Comparison of ENCODE assay signal across 18 cellular contexts in genomic region chr11:908273-908672, GRCh38. TPM values are rescaled to one million over a fixed set of nuclear protein-coding genes. Genes with fewer than 3 reads are reported as not detected.
DNase-seq lines count a peak whose midpoint lies in the region; TF ChIP-seq lines count a peak whose summit lies in the region.
"Had no signal": no experiment of that assay in that cellular context is flagged by ENCODE, and none has a peak within 500 bp of the region (broad histone marks: within the 10 kb centered on the region; RNA-seq: fewer than 3 reads in every experiment).

No MANE protein-coding gene starts in this region.

- intact Hi-C loops in activated CD4-positive, alpha-beta memory T cell treated with anti-CD3 and anti-CD28 coated beads for 36 hours (cut with micrococcal nuclease) = no loop called here
- intact Hi-C loops in adrenal gland (cut with DNase I) = loop anchor here in 1 of 2 donors (2.0 kb wide), 1 partner anchor 59 kb away; no protein-coding TSS in a partner anchor

- TF ChIP-seq CTCF in adrenal gland (IDR thresholded peaks at IDR 0.05) (no peak), GM10248 (IDR thresholded peaks at IDR 0.05; ENCODE audit: control extremely low read depth, extremely low read depth, low read depth, missing control alignments) (no peak)

- no peak for TF ChIP-seq RAD21 in Ishikawa (IDR thresholded peaks at IDR 0.05; ENCODE audit: low read depth)

- TF ChIP-seq EP300 in Ishikawa (IDR thresholded peaks at IDR 0.05; ENCODE audit: borderline replicate concordance) = no peak

- TF ChIP-seq POLR2A in adrenal gland (IDR thresholded peaks at IDR 0.05) = no peak

- H3K27me3 ChIP-seq in adrenal gland (no peaks in the 10 kb centered on the region), neuronal stem cell (ENCODE audit: control insufficient read depth in 3 of 3, insufficient read depth in 3 of 3, low read depth in 1 of 3, low read length in 3 of 3) (no peaks in the 10 kb centered on the region)
- H3K27me3 ChIP-seq: cardiac muscle cell had no signal

- POLR2A ChIA-PET in activated CD4-positive, alpha-beta memory T cell treated with anti-CD3 and anti-CD28 coated beads, Interleukin-2, amount 10 ng/mL, durations not matched to agents 7 days and 5 days (lab: Charles Lee) = no interaction called here
- POLR2A ChIA-PET in activated CD4-positive, alpha-beta memory T cell treated with anti-CD3 and anti-CD28 coated beads for 36 hours (lab: Charles Lee) = no interaction called here
- POLR2A ChIA-PET in GM10248 (lab: Yijun Ruan, JAX) = no interaction called here

- peak overlapping the region; percentile 17 for H3K4me3 Mint-ChIP-seq in activated CD4-positive, alpha-beta memory T cell treated with anti-CD3 and anti-CD28 coated beads, Interleukin-2, amount 10 ng/mL, durations not matched to agents 7 days and 5 days
- H3K4me3 Mint-ChIP-seq in activated CD4-positive, alpha-beta memory T cell treated with anti-CD3 and anti-CD28 coated beads for 36 hours = no peak overlapping the region

- H4K91ac ChIP-seq in neuronal stem cell (ENCODE audit: low read depth, low read length, poor library complexity) = no peak overlapping the region

- no peak overlapping the region for H3K18ac ChIP-seq in neuronal stem cell (ENCODE audit: low read length)

- no peak overlapping the region for H2AFZ ChIP-seq in neuronal stem cell (ENCODE audit: low read length)

- peaks cover 14% of the 10 kb centered on the region for H3K79me1 ChIP-seq in neuronal stem cell (ENCODE audit: low read depth, low read length)

- H4K8ac ChIP-seq in neuronal stem cell (ENCODE audit: low read depth, low read length) = no peak overlapping the region

- peak overlapping the region; percentile 28 for H2AK5ac ChIP-seq in neuronal stem cell (ENCODE audit: low read depth, low read length)

- H2BK120ac ChIP-seq in neuronal stem cell (ENCODE audit: low read depth, low read length) = no peak overlapping the region

- no peaks in the 10 kb centered on the region for H3K9me3 ChIP-seq in adrenal gland (replicated peaks in 1 of 3)
- H3K9me3 ChIP-seq in neuronal stem cell (replicated peaks in 1 of 2; ENCODE audit: control insufficient read depth in 2 of 2, insufficient read depth in 1 of 2, low read depth in 1 of 2, low read length in 2 of 2) = no peaks in the 10 kb centered on the region
- H3K9me3 ChIP-seq: HAP-1 had no signal

- H3K36me3 ChIP-seq in adrenal gland (replicated peaks in 1 of 2) = peaks cover 0 to 11% of the 10 kb centered on the region in 2 donors
- peaks cover 18 to 25% of the 10 kb centered on the region in 2 donors for H3K36me3 ChIP-seq in neuronal stem cell (replicated peaks in 1 of 2; ENCODE audit: control insufficient read depth in 2 of 2, insufficient read depth in 2 of 2, low read length in 2 of 2)

- no peak overlapping the region for H3K9ac ChIP-seq in neuronal stem cell (ENCODE audit: low read depth, low read length, poor library complexity)

- no peak overlapping the region for H2BK15ac ChIP-seq in neuronal stem cell (ENCODE audit: low read length)

- peaks cover 25% of the 10 kb centered on the region for H3K4me1 Mint-ChIP-seq in activated CD4-positive, alpha-beta memory T cell treated with anti-CD3 and anti-CD28 coated beads, Interleukin-2, amount 10 ng/mL, durations not matched to agents 7 days and 5 days
- H3K4me1 Mint-ChIP-seq in activated CD4-positive, alpha-beta memory T cell treated with anti-CD3 and anti-CD28 coated beads for 36 hours (ENCODE audit: low read depth) = peaks cover 14% of the 10 kb centered on the region

- H3K27ac ChIP-seq in adrenal gland (no peak overlapping the region), neuronal stem cell (replicated peaks; ENCODE audit: low read length) (no peak overlapping the region)
- H3K27ac ChIP-seq: cardiac muscle cell had no signal

- no peak overlapping the region for H3K4me3 ChIP-seq in adrenal gland
- no peak overlapping the region for H3K4me3 ChIP-seq in neuronal stem cell (ENCODE audit: low read length in 2 of 2)
- H3K4me3 ChIP-seq: cardiac muscle cell, HAP-1 had no signal

- peaks cover 6% of the 10 kb centered on the region for H3K36me3 Mint-ChIP-seq in activated CD4-positive, alpha-beta memory T cell treated with anti-CD3 and anti-CD28 coated beads, Interleukin-2, amount 10 ng/mL, durations not matched to agents 7 days and 5 days (ENCODE audit: low read depth)
- H3K36me3 Mint-ChIP-seq in activated CD4-positive, alpha-beta memory T cell treated with anti-CD3 and anti-CD28 coated beads for 36 hours = peaks cover 10% of the 10 kb centered on the region

- H3K23ac ChIP-seq in neuronal stem cell (ENCODE audit: low read depth, low read length, poor library complexity) = peak overlapping the region; percentile 55

- H3K4ac ChIP-seq in neuronal stem cell (ENCODE audit: low read length) = no peak overlapping the region

- H3K4me2 ChIP-seq in neuronal stem cell (ENCODE audit: insufficient read depth, low read length, poor library complexity, severe bottlenecking) = no peak overlapping the region

- CTCF ChIA-PET in activated CD4-positive, alpha-beta memory T cell treated with anti-CD3 and anti-CD28 coated beads, Interleukin-2, amount 10 ng/mL, durations not matched to agents 7 days and 5 days (lab: Charles Lee) = no interaction called here
- CTCF ChIA-PET in activated CD4-positive, alpha-beta memory T cell treated with anti-CD3 and anti-CD28 coated beads for 36 hours (lab: Charles Lee) = no interaction called here
- CTCF ChIA-PET in GM10248 (lab: Yijun Ruan, JAX) = no interaction called here

- no peaks in the 10 kb centered on the region for H3K9me3 Mint-ChIP-seq in activated CD4-positive, alpha-beta memory T cell treated with anti-CD3 and anti-CD28 coated beads, Interleukin-2, amount 10 ng/mL, durations not matched to agents 7 days and 5 days
- H3K9me3 Mint-ChIP-seq in activated CD4-positive, alpha-beta memory T cell treated with anti-CD3 and anti-CD28 coated beads for 36 hours = no peaks in the 10 kb centered on the region

- WGBS in adrenal gland, 4 donors = 66 to 81% (median 71%) methylated on average over 4 to 5 of the region's 5 CpGs
- no CpG with 5 or more reads among the region's 5 CpGs for WGBS in neuronal stem cell (ENCODE audit: extremely low coverage in 2 of 2, insufficient read length in 2 of 2, insufficient replicate concordance in 1 of 2), 2 donors

- H3K27me3 Mint-ChIP-seq in activated CD4-positive, alpha-beta memory T cell treated with anti-CD3 and anti-CD28 coated beads, Interleukin-2, amount 10 ng/mL, durations not matched to agents 7 days and 5 days = no peaks in the 10 kb centered on the region
- no peaks in the 10 kb centered on the region for H3K27me3 Mint-ChIP-seq in activated CD4-positive, alpha-beta memory T cell treated with anti-CD3 and anti-CD28 coated beads for 36 hours

- H3K27ac Mint-ChIP-seq in activated CD4-positive, alpha-beta memory T cell treated with anti-CD3 and anti-CD28 coated beads, Interleukin-2, amount 10 ng/mL, durations not matched to agents 7 days and 5 days = no peak overlapping the region
- H3K27ac Mint-ChIP-seq in activated CD4-positive, alpha-beta memory T cell treated with anti-CD3 and anti-CD28 coated beads for 36 hours = no peak overlapping the region

- H2BK12ac ChIP-seq in neuronal stem cell (ENCODE audit: low read length) = no peak overlapping the region

- no peak overlapping the region for H2BK5ac ChIP-seq in neuronal stem cell (ENCODE audit: low read length)

- H3K4me1 ChIP-seq in adrenal gland (replicated peaks in 1 of 2) (peaks cover 12 to 17% of the 10 kb centered on the region in 2 donors), neuronal stem cell (ENCODE audit: control insufficient read depth in 2 of 2, insufficient read depth in 1 of 2, low read depth in 1 of 2, low read length in 2 of 2) (peaks cover 8 to 14% of the 10 kb centered on the region in 2 donors)

- H3K14ac ChIP-seq in neuronal stem cell (ENCODE audit: low read length) = no peak overlapping the region

- DNase-seq in activated CD4-positive, alpha-beta memory T cell treated with anti-CD3 and anti-CD28 coated beads, Interleukin-2, amount 10 ng/mL, durations not matched to agents 7 days and 5 days = no peak
- DNase-seq in activated CD4-positive, alpha-beta memory T cell treated with anti-CD3 and anti-CD28 coated beads for 36 hours = no peak
- DNase-seq in adrenal gland (peak in 4 of 7 donors; percentile 38 to 64 (median 48)), neuronal stem cell (ENCODE audit: low spot score) (no peak), GM10248 (ENCODE audit: extremely low spot score) (no peak), NCI-H526 treated with DMSO at 0.1 percent for 48 hours (lab: John Stamatoyannopoulos, UW) (no peak), COLO829 (ENCODE audit: low spot score) (no peak)
- DNase-seq: activated CD4-positive, alpha-beta T cell treated with anti-CD3 and anti-CD28 coated beads for 48 hours; activated gamma-delta T cell treated with Interleukin-2 at 50 U/mL for 16 hours; DMS153; effector memory CD4-positive, alpha-beta T cell; KBM-7; NCI-H1694; NCI-H524; stimulated activated CD4-positive, alpha-beta T cell treated with anti-CD3 and anti-CD28 coated beads, Interleukin-4, amount 100 ng/mL, for 24 hours had no signal

TF ChIP-seq in Ishikawa, 13 proteins besides CTCF, POLR2A, EP300 and RAD21 (continues in another document):
- TF ChIP-seq YY1 (IDR thresholded peaks at IDR 0.05; ENCODE audit: low read depth) = no peak
- TF ChIP-seq CEBPB (IDR thresholded peaks at IDR 0.05) = no peak
- no peak for TF ChIP-seq ZBTB7A (IDR thresholded peaks at IDR 0.05; ENCODE audit: low read depth)

RNA-seq across cellular contexts. Expression of gene CHID1, which starts 2.3 kb away (rescaled TPM):
- 10 to 100 TPM; 38.2 to 39.2 TPM for total RNA-seq in activated CD4-positive, alpha-beta memory T cell treated with anti-CD3 and anti-CD28 coated beads, Interleukin-2, amount 10 ng/mL, durations not matched to agents 7 days and 5 days
- total RNA-seq in activated CD4-positive, alpha-beta memory T cell treated with anti-CD3 and anti-CD28 coated beads for 36 hours = 10 to 100 TPM; 61.5 to 61.6 TPM
- total RNA-seq in adrenal gland = 100 to 1,000 TPM in 5 of 8 donors, 10 to 100 TPM in 3; 93.1 to 220 (median 110) TPM
- 10 to 100 TPM; 39.2 to 60.1 (median 56.3) TPM for polyA plus RNA-seq in adrenal gland
- polyA plus RNA-seq in neuronal stem cell (2013, experiment 1 of 2) = 42.0 TPM
- polyA plus RNA-seq in neuronal stem cell (2013, experiment 2 of 2) = 43.9 TPM

RNA-seq across cellular contexts. Expression of gene AP2A2, which starts 17.4 kb away (rescaled TPM):
- 10 to 100 TPM; 50.5 to 51.1 TPM for total RNA-seq in activated CD4-positive, alpha-beta memory T cell treated with anti-CD3 and anti-CD28 coated beads, Interleukin-2, amount 10 ng/mL, durations not matched to agents 7 days and 5 days
- total RNA-seq in activated CD4-positive, alpha-beta memory T cell treated with anti-CD3 and anti-CD28 coated beads for 36 hours = 10 to 100 TPM; 42.8 to 44.1 TPM
- 100 to 1,000 TPM in 3 of 8 donors, 10 to 100 TPM in 5; 38.5 to 115 (median 79.1) TPM for total RNA-seq in adrenal gland
- 10 to 100 TPM; 28.6 to 98.5 (median 71.4) TPM for polyA plus RNA-seq in adrenal gland
- polyA plus RNA-seq in neuronal stem cell (2013, experiment 1 of 2) = 49.2 TPM
- 52.4 TPM for polyA plus RNA-seq in neuronal stem cell (2013, experiment 2 of 2)

Comparison
In these comparisons a context has a peak if more than half of its experiments do, and no peak if none do; other contexts are left out.
1. DNase-seq: peak in adrenal gland (4 of 7); none in activated CD4-positive, alpha-beta memory T cell treated with anti-CD3 and anti-CD28 coated beads, Interleukin-2, amount 10 ng/mL, durations not matched to agents 7 days and 5 days (single experiment), activated CD4-positive, alpha-beta memory T cell treated with anti-CD3 and anti-CD28 coated beads for 36 hours (single experiment), neuronal stem cell (single experiment), GM10248 (single experiment), NCI-H526 treated with DMSO at 0.1 percent for 48 hours (single experiment) and COLO829 (single experiment).